ENCODE assay signal across 8 cellular contexts in genomic region chr11:92941676-92942571, GRCh38. TPM values are rescaled to one million over a fixed set of nuclear protein-coding genes. Genes with fewer than 3 reads are reported as not detected.
DNase-seq lines count a peak whose midpoint lies in the region; ATAC-seq and TF ChIP-seq lines count a peak whose summit lies in the region.

No MANE protein-coding gene starts in this region.

- no TSS peak for BruUV-seq in mammary epithelial cell (replicated peaks; lab: Mats Ljungman, UMichigan)

- no peak for ATAC-seq in lung (ENCODE audit: insufficient read depth, low FRiP score)
- no peak for ATAC-seq in HG03097 (IDR thresholded peaks at IDR 0.05; ENCODE audit: low FRiP score, unreplicated experiment)

- peak; percentile 45 for DNase-seq in SIG-M5 treated with dmso at 0.1 percent for 504 hours (lab: John Stamatoyannopoulos, UW; ENCODE audit: unreplicated experiment)
- no peak for DNase-seq in SIG-M5 (lab: John Stamatoyannopoulos, UW)
- DNase-seq in H7: peak; percentile 71
- DNase-seq in NAMALWA (ENCODE audit: low spot score): peak; percentile 57
- DNase-seq in mammary epithelial cell: peak; percentile 33
- DNase-seq in lung (ENCODE audit: low spot score): no peak
- no peak for DNase-seq in activated gamma-delta T cell treated with Interleukin-2 at 50 U/mL for 16 hours

- no peaks in the 10 kb centered on the region for H3K9me3 ChIP-seq in mammary epithelial cell (replicated peaks; ENCODE audit: insufficient read depth, low read length)
- H3K9me3 ChIP-seq in lung (ENCODE audit: control insufficient read depth in 2 of 2, insufficient read depth in 1 of 2, low read length in 1 of 2): no peaks in the 10 kb centered on the region

- in situ Hi-C loops in mammary epithelial cell (cut with MboI; ENCODE audit: low sequenced_read_pairs in 2 of 2): loop anchor here (10.0 to 25.0 kb wide), 3 partner anchors 220 to 695 kb away; no protein-coding TSS in a partner anchor

- H3K36me3 ChIP-seq in H7 (replicated peaks; ENCODE audit: control insufficient read depth, insufficient read depth, low read length) (no peaks in the 10 kb centered on the region), mammary epithelial cell (ENCODE audit: insufficient read depth, low read length) (no peaks in the 10 kb centered on the region), lung (ENCODE audit: control insufficient read depth in 2 of 2, insufficient read depth in 2 of 2, low read length in 2 of 2) (no peaks in the 10 kb centered on the region)

- H3K4me3 ChIP-seq in H7 (ENCODE audit: insufficient read depth, low read depth, low read length) (no peak overlapping the region), mammary epithelial cell (replicated peaks in 1 of 3; ENCODE audit: insufficient read depth in 1 of 3, low read depth in 2 of 3, low read length in 3 of 3) (no peak overlapping the region), lung (no peak overlapping the region)

- peak overlapping the region; percentile 58 for H2AFZ ChIP-seq in mammary epithelial cell (ENCODE audit: low read depth, low read length)

- CTCF ChIA-PET in mammary epithelial cell (lab: Charles Lee; ENCODE audit: low non-redundant PET): interaction anchor here (0.6 to 0.7 kb wide), 2 partner anchors 284 to 340 kb away, joined by 3 read pairs; no protein-coding TSS in a partner anchor

- dilution Hi-C loops in mammary epithelial cell (cut with HindIII; ENCODE audit: low sequenced_read_pairs): loop anchor here (5.0 to 25.0 kb wide), 2 partner anchors 120 to 245 kb away; partner anchors contain the start of gene SLC36A4

- no peak overlapping the region for H3K9ac ChIP-seq in mammary epithelial cell (ENCODE audit: insufficient read depth, low read length)

- intact Hi-C loops in mammary epithelial cell (cut with micrococcal nuclease): loop anchor here (1.0 to 5.0 kb wide), 6 partner anchors 78 to 600 kb away; partner anchors contain the start of gene SMCO4

- no peaks in the 10 kb centered on the region for H3K79me2 ChIP-seq in mammary epithelial cell (ENCODE audit: insufficient read depth, low read length)

- no peaks in the 10 kb centered on the region for H3K4me1 ChIP-seq in mammary epithelial cell (ENCODE audit: insufficient read depth, low read length)
- H3K4me1 ChIP-seq in lung (ENCODE audit: control insufficient read depth in 2 of 2, insufficient read depth in 2 of 2, low read length in 2 of 2): no peaks in the 10 kb centered on the region

- no peaks in the 10 kb centered on the region for H3K27me3 ChIP-seq in H7 (ENCODE audit: control insufficient read depth, insufficient read depth, low read length)
- no peaks in the 10 kb centered on the region for H3K27me3 ChIP-seq in mammary epithelial cell (ENCODE audit: insufficient read depth, low read length)
- no peaks in the 10 kb centered on the region for H3K27me3 ChIP-seq in lung (ENCODE audit: control insufficient read depth, insufficient read depth)

- 28% methylated on average over 12 of the region's 12 CpGs for WGBS in mammary epithelial cell (ENCODE audit: low coverage, missing lambda C conversion rate)
- WGBS in lung, 2 donors: 32 to 37% methylated on average over 12 of the region's 12 CpGs

- H4K20me1 ChIP-seq in mammary epithelial cell (ENCODE audit: insufficient read depth, low read length): no peaks in the 10 kb centered on the region

- no peak overlapping the region for H3K27ac ChIP-seq in mammary epithelial cell (ENCODE audit: insufficient read depth, low read depth, low read length)
- H3K27ac ChIP-seq in lung (ENCODE audit: low read depth in 1 of 2, low read length in 1 of 2): no peak overlapping the region

- no peak overlapping the region for H3K4me2 ChIP-seq in mammary epithelial cell (ENCODE audit: insufficient read depth, low read depth, low read length)

- peak; percentile 71 to 73 for TF ChIP-seq CTCF in mammary epithelial cell (conservative IDR thresholded peaks at IDR 0.05 in 1 of 2, IDR thresholded peaks at IDR 0.05 in 1 of 2; ENCODE audit: extremely low read depth in 1 of 2, insufficient read depth in 1 of 2, low read depth in 1 of 2, low read length in 2 of 2)
- peak; percentile 47 for TF ChIP-seq CTCF in lung (IDR thresholded peaks at IDR 0.05; ENCODE audit: control extremely low read depth, extremely low read depth)

RNA-seq across cellular contexts. Expression of gene MTNR1B, which starts 27.5 kb away (rescaled TPM):
- not detected in 2 replicates for total RNA-seq in H7 (2014; rRNA removed; shearing (Covaris generic))
- total RNA-seq in mammary epithelial cell: not detected
- polyA plus RNA-seq in mammary epithelial cell: not detected
- polyA minus RNA-seq in mammary epithelial cell: not detected
- not detected for total RNA-seq in lung
- not detected for polyA plus RNA-seq in lung

Comparison
In these comparisons a context has a peak if more than half of its experiments do, and no peak if none do; other contexts are left out.
1. DNase-seq: peak in SIG-M5 treated with dmso at 0.1 percent for 504 hours (single experiment), H7 (single experiment), NAMALWA (single experiment) and mammary epithelial cell (single experiment); none in SIG-M5 (single experiment), lung (single experiment) and activated gamma-delta T cell treated with Interleukin-2 at 50 U/mL for 16 hours (single experiment).